Comparison of ENCODE assay signal across 1 cellular context in the genomic region with DNA sequence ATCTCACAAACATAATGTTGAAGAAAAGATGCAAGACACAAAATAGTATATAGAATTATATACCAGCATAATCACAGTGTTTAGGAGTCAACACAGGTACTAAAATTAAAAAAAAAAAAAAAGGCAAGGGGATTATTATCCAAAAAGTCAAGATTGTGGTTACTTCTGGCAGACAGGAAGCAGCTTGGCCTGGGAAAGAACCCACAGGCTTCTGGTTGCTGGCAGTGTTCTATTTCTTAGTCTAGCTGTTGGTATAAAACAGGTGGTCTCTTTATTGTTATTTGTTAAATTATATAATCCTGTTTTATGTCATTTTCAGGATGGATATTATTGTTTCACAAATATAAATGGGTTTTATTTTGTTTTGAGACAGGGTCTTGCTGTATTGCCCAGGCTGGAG.
TF ChIP-seq lines count a peak whose summit lies in the region.

No MANE protein-coding gene starts in this region.

TF ChIP-seq in IMR-90, 13 proteins besides CTCF, POLR2A, EP300 and RAD21 (continued from another document):
- TF ChIP-seq MAFK (IDR thresholded peaks at IDR 0.05; ENCODE audit: low read depth, low read length): no peak
- no peak for TF ChIP-seq CEBPB (IDR thresholded peaks at IDR 0.05; ENCODE audit: low read depth, low read length)
- TF ChIP-seq USF2 (IDR thresholded peaks at IDR 0.05; ENCODE audit: low read depth, low read length): no peak
- TF ChIP-seq RFX5 (IDR thresholded peaks at IDR 0.05; ENCODE audit: low read depth, low read length): no peak
- TF ChIP-seq MAZ (IDR thresholded peaks at IDR 0.05; ENCODE audit: borderline replicate concordance, low read depth, low read length): no peak
- no peak for TF ChIP-seq SMC3 (IDR thresholded peaks at IDR 0.05; ENCODE audit: low read depth, low read length)
- TF ChIP-seq CHD1 (IDR thresholded peaks at IDR 0.05; ENCODE audit: low read depth, low read length): no peak
- TF ChIP-seq MXI1 (IDR thresholded peaks at IDR 0.05; ENCODE audit: borderline replicate concordance, low read depth, low read length): no peak
- no peak for TF ChIP-seq RCOR1 (IDR thresholded peaks at IDR 0.05; ENCODE audit: insufficient replicate concordance, low read length)
